Comparison of ENCODE assay signal across 9 cellular contexts in genomic region chr11:102279641-102280170, GRCh38. TPM values are rescaled to one million over a fixed set of nuclear protein-coding genes. Genes with fewer than 3 reads are reported as not detected.
DNase-seq lines count a peak whose midpoint lies in the region; ATAC-seq and TF ChIP-seq lines count a peak whose summit lies in the region.
"Had no signal": no experiment of that assay in that cellular context is flagged by ENCODE, and none has a peak within 500 bp of the region (broad histone marks: within the 10 kb centered on the region; RNA-seq: fewer than 3 reads in every experiment).

No MANE protein-coding gene starts in this region.

- DNase-seq in COLO829 (ENCODE audit: low spot score): peak; percentile 13
- no peak for DNase-seq in ascending aorta (ENCODE audit: low spot score in 2 of 2)
- DNase-seq in lung microvascular endothelial cell (ENCODE audit: low read depth in 2 of 2): peak; percentile 36 to 63
- no peak for DNase-seq in foreskin melanocyte
- no peak for DNase-seq in activated CD8-positive, alpha-beta memory T cell treated with anti-CD3 and anti-CD28 coated beads, Interleukin-2, amount 50 U/mL, for 4 hours
- no peak for DNase-seq in posterior cingulate gyrus
- DNase-seq: heart left ventricle had no signal

- H3K4me3 ChIP-seq in ascending aorta: peak overlapping the region; percentile 4 to 14
- H3K4me3 ChIP-seq: heart left ventricle had no signal

- H3K9me3 ChIP-seq in ascending aorta: no peaks in the 10 kb centered on the region
- H3K9me3 ChIP-seq: heart left ventricle had no signal

- intact Hi-C loops in ascending aorta (cut with DNase I): loop anchor here (5.0 kb wide), 1 partner anchor 232 kb away; the partner anchor contains the start of gene CFAP300
- intact Hi-C loops in posterior cingulate gyrus (cut with DNase I): no loop called here

- H3K4me1 ChIP-seq in ascending aorta: peaks cover 2 to 15% of the 10 kb centered on the region in 2 donors

- no peaks in the 10 kb centered on the region for H3K36me3 ChIP-seq in ascending aorta
- H3K36me3 ChIP-seq: heart left ventricle had no signal

- H3K27me3 ChIP-seq in ascending aorta: no peaks in the 10 kb centered on the region
- H3K27me3 ChIP-seq: heart left ventricle had no signal

- ATAC-seq in GM19395 (IDR thresholded peaks at IDR 0.05; ENCODE audit: unreplicated experiment): peak; percentile 94
- peak; percentile 73 for ATAC-seq in HG03280 (IDR thresholded peaks at IDR 0.05; ENCODE audit: unreplicated experiment)

- no peak overlapping the region for H3K27ac ChIP-seq in ascending aorta

- peak in 2 of 3 experiments; percentile 6 to 14 for TF ChIP-seq CTCF in ascending aorta (IDR thresholded peaks at IDR 0.05)

RNA-seq across cellular contexts. Expression of gene BIRC3, which starts 37.6 kb away (rescaled TPM):
- total RNA-seq in ascending aorta: 2.8 TPM
- 1.5 and 3.0 TPM in 2 replicates for total RNA-seq in lung microvascular endothelial cell

Comparison
In these comparisons a context has a peak if more than half of its experiments do, and no peak if none do; other contexts are left out.
1. DNase-seq: peak in COLO829 (single experiment) and lung microvascular endothelial cell (2 of 2); none in ascending aorta (0 of 2), foreskin melanocyte (single experiment), activated CD8-positive, alpha-beta memory T cell treated with anti-CD3 and anti-CD28 coated beads, Interleukin-2, amount 50 U/mL, for 4 hours (single experiment) and posterior cingulate gyrus (0 of 10).